In the genomic region with DNA sequence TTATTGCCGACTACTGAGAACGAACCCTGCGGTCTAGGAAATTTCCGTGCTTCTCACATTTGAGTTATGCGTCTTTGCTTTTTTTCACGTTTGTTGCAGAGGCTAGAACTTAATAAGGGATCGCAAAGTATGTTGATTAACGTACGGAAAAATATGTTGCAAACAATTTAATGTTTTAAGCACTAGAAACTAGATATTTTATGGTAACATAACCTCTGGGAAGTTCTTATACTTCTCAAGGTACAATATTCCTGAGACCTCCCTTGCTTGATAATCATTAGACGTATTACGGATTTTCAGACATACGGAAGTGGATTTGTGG, we compare ENCODE assay signal across 8 cellular contexts. TPM values are rescaled to one million over a fixed set of nuclear protein-coding genes. Genes with fewer than 3 reads are reported as not detected.
DNase-seq lines count a peak whose midpoint lies in the region; ATAC-seq and TF ChIP-seq lines count a peak whose summit lies in the region.

No MANE protein-coding gene starts in this region.

- BruUV-seq in Calu3 (replicated peaks; lab: Mats Ljungman, UMichigan), result no TSS peak

- H3K9me3 ChIP-seq in T-helper 17 cell (ENCODE audit: control insufficient read depth, low read length, poor library complexity, severe bottlenecking) (no peaks in the 10 kb centered on the region), fibroblast of lung (ENCODE audit: control insufficient read depth, insufficient read depth, low read depth, low read length) (no peaks in the 10 kb centered on the region), ovary (no peaks in the 10 kb centered on the region)

- ATAC-seq in T-helper 17 cell, result no peak
- ATAC-seq in HG03175 (IDR thresholded peaks at IDR 0.05; ENCODE audit: unreplicated experiment), result no peak
- no peak for ATAC-seq in GM21723 (IDR thresholded peaks at IDR 0.05; ENCODE audit: unreplicated experiment)

- H3K36me3 Mint-ChIP-seq in Calu3 (ENCODE audit: insufficient read depth, unreplicated experiment) (peaks cover 16% of the 10 kb centered on the region), T-helper 17 cell (ENCODE audit: low read depth) (peaks cover 7% of the 10 kb centered on the region)

- no peak for TF ChIP-seq EP300 in ovary (IDR thresholded peaks at IDR 0.05)

- H3K9me3 Mint-ChIP-seq in Calu3 (ENCODE audit: low read depth, unreplicated experiment), result no peaks in the 10 kb centered on the region

- DNase-seq in Calu3, result no peak
- DNase-seq in T-helper 17 cell, result no peak
- DNase-seq in fibroblast of lung (ENCODE audit: low read depth in 2 of 2), result no peak
- no peak for DNase-seq in ovary
- no peak for DNase-seq in SIG-M5 (lab: John Stamatoyannopoulos, UW)
- DNase-seq in iPS-NIHi11 (ENCODE audit: low spot score), result no peak

- no peak for TF ChIP-seq POLR2A in ovary (IDR thresholded peaks at IDR 0.05)

- TF ChIP-seq CTCF in Calu3 (IDR thresholded peaks at IDR 0.05; ENCODE audit: unreplicated experiment), result no peak
- no peak for TF ChIP-seq CTCF in fibroblast of lung (conservative IDR thresholded peaks at IDR 0.05 in 1 of 2, IDR thresholded peaks at IDR 0.05 in 1 of 2; ENCODE audit: low read depth in 1 of 2, low read length in 2 of 2)
- TF ChIP-seq CTCF in ovary (IDR thresholded peaks at IDR 0.05), result no peak

- H3K4me2 ChIP-seq in fibroblast of lung (ENCODE audit: extremely low read depth, insufficient read depth, low read length), result peak overlapping the region; percentile 82

- WGBS in ovary, 3 donors, result 7 to 11% (median 10%) methylated on average over 12 of the region's 12 CpGs

- H3K4me3 Mint-ChIP-seq in Calu3 (ENCODE audit: low read depth, unreplicated experiment) (peak overlapping the region; percentile 85), T-helper 17 cell (peak overlapping the region; percentile 77)

- peaks cover 2% of the 10 kb centered on the region for H3K4me1 ChIP-seq in fibroblast of lung (ENCODE audit: control insufficient read depth, extremely low read depth, insufficient read depth, low read length)
- H3K4me1 ChIP-seq in ovary (ENCODE audit: insufficient read depth), result peaks cover 10% of the 10 kb centered on the region

- H3K27me3 ChIP-seq in fibroblast of lung (ENCODE audit: control insufficient read depth, insufficient read depth, low read length) (no peaks in the 10 kb centered on the region), ovary (no peaks in the 10 kb centered on the region)

- no peaks in the 10 kb centered on the region for H3K27me3 Mint-ChIP-seq in Calu3 (ENCODE audit: unreplicated experiment)
- peaks cover 42% of the 10 kb centered on the region for H3K27me3 Mint-ChIP-seq in T-helper 17 cell

- intact Hi-C loops in Calu3 (cut with micrococcal nuclease; ENCODE audit: unreplicated experiment), result loop anchor here (5.0 kb wide), 1 partner anchor 206 kb away; no protein-coding TSS in a partner anchor
- intact Hi-C loops in ovary (cut with DNase I), result loop anchor here in 3 of 4 donors (5.0 kb wide), 1 partner anchor 149 kb away; the partner anchor contains the start of gene NDNF (in 3 of the 3)

- peak overlapping the region; percentile 77 for H2AFZ ChIP-seq in fibroblast of lung (ENCODE audit: low read length)

- CTCF ChIA-PET in Calu3 (lab: Charles Lee), result no interaction called here

- H3K27ac ChIP-seq in fibroblast of lung (ENCODE audit: insufficient read depth, low read length) (peak overlapping the region; percentile 85), ovary (peak overlapping the region; percentile 99 to 100)

- peak overlapping the region; percentile 68 to 72 (median 70) for H3K4me3 ChIP-seq in fibroblast of lung (replicated peaks in 1 of 4; ENCODE audit: control extremely low read depth in 1 of 4, insufficient read depth in 1 of 4, low read depth in 3 of 4, low read length in 4 of 4)
- H3K4me3 ChIP-seq in ovary, result peak overlapping the region; percentile 51

- H3K79me2 ChIP-seq in fibroblast of lung (ENCODE audit: control insufficient read depth, insufficient read depth, low read length), result peaks cover 5% of the 10 kb centered on the region

- no peaks in the 10 kb centered on the region for H4K20me1 ChIP-seq in fibroblast of lung (ENCODE audit: control insufficient read depth, extremely low read depth, insufficient read depth, low read length)

- H3K27ac Mint-ChIP-seq in Calu3 (ENCODE audit: unreplicated experiment) (no peak overlapping the region), T-helper 17 cell (no peak overlapping the region)

- no peaks in the 10 kb centered on the region for H3K36me3 ChIP-seq in fibroblast of lung (ENCODE audit: control insufficient read depth, insufficient read depth, low read length)
- H3K36me3 ChIP-seq in ovary, result no peaks in the 10 kb centered on the region

- no peaks in the 10 kb centered on the region for H3K4me1 Mint-ChIP-seq in Calu3 (ENCODE audit: low read depth, unreplicated experiment)
- H3K4me1 Mint-ChIP-seq in T-helper 17 cell, result peaks cover 7% of the 10 kb centered on the region

- H3K9ac ChIP-seq in fibroblast of lung (ENCODE audit: insufficient read depth, low read length), result no peak overlapping the region

RNA-seq across cellular contexts. Expression of gene PRDM5, which starts 0.6 kb away (rescaled TPM):
- 8.3 and 8.7 TPM in 2 replicates for total RNA-seq in Calu3 (2022)
- total RNA-seq in T-helper 17 cell, result under 1 TPM in 1 of 2 donors, not detected in 1; 0.15 TPM
- total RNA-seq in fibroblast of lung, result 19.0 TPM in 2 replicates
- polyA plus RNA-seq in fibroblast of lung, result 8.2 and 8.6 TPM in 2 replicates
- polyA plus RNA-seq in fibroblast of lung (2012), result 5.3 and 5.4 TPM in 2 replicates
- polyA minus RNA-seq in fibroblast of lung (ENCODE audit: low replicate concordance), result 3.7 and 7.7 TPM in 2 replicates
- 10 to 100 TPM; 33.4 to 53.8 (median 45.3) TPM for total RNA-seq in ovary
- polyA plus RNA-seq in ovary, result 1 to 10 TPM; 8.1 to 9.0 TPM
